8 cellular contexts compared by ENCODE assay signal in the genomic region with DNA sequence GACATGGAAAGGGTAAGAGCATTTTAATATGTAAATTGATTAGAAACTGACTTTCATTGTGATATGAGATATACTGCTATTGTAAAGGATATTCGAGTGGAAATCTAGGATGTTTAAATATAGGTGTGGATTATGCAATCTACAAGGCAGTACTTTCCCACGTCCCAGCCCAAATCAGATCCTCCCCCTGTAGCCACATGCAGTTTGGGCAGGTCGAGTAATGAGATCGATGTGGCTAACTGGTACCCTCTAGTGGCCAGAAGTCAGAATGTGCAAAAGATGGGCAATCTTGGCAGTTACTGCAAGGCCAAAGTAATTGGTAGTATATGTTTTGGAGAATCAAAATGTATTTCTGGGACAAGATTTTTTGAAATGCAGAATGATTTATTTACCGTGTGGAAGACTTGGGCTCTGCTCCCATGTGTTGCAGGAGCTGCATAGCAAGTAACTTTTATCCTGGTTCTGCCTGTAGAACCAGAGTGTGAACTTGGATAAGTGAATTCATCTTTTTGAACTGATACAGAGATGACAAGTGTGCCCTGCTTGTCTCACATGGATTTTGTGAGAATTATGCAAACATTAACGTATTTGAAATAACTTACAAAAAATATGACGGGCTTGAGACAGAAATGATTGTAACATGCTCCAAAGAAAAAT.
A peak's percentile ranks its signal among the peaks of the same experiment; 100 is the strongest.
DNase-seq lines count a peak whose midpoint lies in the region; ATAC-seq and TF ChIP-seq lines count a peak whose summit lies in the region.

No MANE protein-coding gene starts in this region.

- no peak overlapping the region for H3K27ac Mint-ChIP-seq in HFFc6
- H3K27ac Mint-ChIP-seq in activated CD4-positive, alpha-beta T cell treated with anti-CD3 and anti-CD28 coated beads, Interleukin-2, amount 10 ng/mL, durations not matched to agents 24 days and 14 days = no peak overlapping the region

- H3K4me3 ChIP-seq in epithelial cell of proximal tubule (ENCODE audit: low read depth, low read length) (no peak overlapping the region), mucosa of descending colon (no peak overlapping the region)

- no peaks in the 10 kb centered on the region for H3K4me1 ChIP-seq in mucosa of descending colon (ENCODE audit: low read depth)

- H3K36me3 ChIP-seq in mucosa of descending colon (ENCODE audit: low read depth) = no peaks in the 10 kb centered on the region

- H3K4me3 Mint-ChIP-seq in HFFc6 = no peak overlapping the region
- H3K4me3 Mint-ChIP-seq in activated CD4-positive, alpha-beta T cell treated with anti-CD3 and anti-CD28 coated beads, Interleukin-2, amount 10 ng/mL, durations not matched to agents 24 days and 14 days = no peak overlapping the region

- H3K36me3 Mint-ChIP-seq in HFFc6 (ENCODE audit: low read depth) = no peaks in the 10 kb centered on the region
- no peaks in the 10 kb centered on the region for H3K36me3 Mint-ChIP-seq in activated CD4-positive, alpha-beta T cell treated with anti-CD3 and anti-CD28 coated beads, Interleukin-2, amount 10 ng/mL, durations not matched to agents 24 days and 14 days (ENCODE audit: low read depth)

- H3K9me3 Mint-ChIP-seq in HFFc6 = no peaks in the 10 kb centered on the region
- H3K9me3 Mint-ChIP-seq in activated CD4-positive, alpha-beta T cell treated with anti-CD3 and anti-CD28 coated beads, Interleukin-2, amount 10 ng/mL, durations not matched to agents 24 days and 14 days = no peaks in the 10 kb centered on the region

- H3K4me1 Mint-ChIP-seq in HFFc6 (ENCODE audit: low read depth) = no peaks in the 10 kb centered on the region
- H3K4me1 Mint-ChIP-seq in activated CD4-positive, alpha-beta T cell treated with anti-CD3 and anti-CD28 coated beads, Interleukin-2, amount 10 ng/mL, durations not matched to agents 24 days and 14 days = no peaks in the 10 kb centered on the region

- H3K27ac ChIP-seq in substantia nigra (ENCODE audit: low read depth, low read length, poor library complexity, severe bottlenecking) = peak overlapping the region; percentile 63

- peaks cover 3% of the 10 kb centered on the region; the same call in 1 of the 2 replicates for H3K27me3 Mint-ChIP-seq in HFFc6 (ENCODE audit: insufficient read depth)
- H3K27me3 Mint-ChIP-seq in activated CD4-positive, alpha-beta T cell treated with anti-CD3 and anti-CD28 coated beads, Interleukin-2, amount 10 ng/mL, durations not matched to agents 24 days and 14 days = peaks cover 3% of the 10 kb centered on the region

- TF ChIP-seq CTCF in HFFc6 (IDR thresholded peaks at IDR 0.05) = peak; percentile 92
- TF ChIP-seq CTCF in epithelial cell of proximal tubule (conservative IDR thresholded peaks at IDR 0.05; ENCODE audit: low read depth, low read length) = peak; percentile 94
- TF ChIP-seq CTCF in mucosa of descending colon (IDR thresholded peaks at IDR 0.05) = peak; percentile 52

- intact Hi-C loops in activated CD4-positive, alpha-beta T cell treated with anti-CD3 and anti-CD28 coated beads, Interleukin-2, amount 10 ng/mL, durations not matched to agents 24 days and 14 days (cut with micrococcal nuclease) = loop anchor here (1.0 to 2.0 kb wide), 3 partner anchors 121 to 549 kb away; a partner anchor contains a TSS
- intact Hi-C loops in mucosa of descending colon (cut with DNase I, micrococcal nuclease) = loop anchor here in 1 of 2 donors (5.0 to 10.0 kb wide), 2 partner anchors 115 to 312 kb away; a partner anchor contains a TSS

- peak; percentile 56 for ATAC-seq in mucosa of descending colon

- no peaks in the 10 kb centered on the region for H3K9me3 ChIP-seq in mucosa of descending colon

- peak; percentile 26 for DNase-seq in NCI-H1436 (lab: John Stamatoyannopoulos, UW)
- DNase-seq in NCI-H1436 treated with DMSO at 0.1 percent for 48 hours (lab: John Stamatoyannopoulos, UW) = no peak
- DNase-seq in HFFc6 = peak; percentile 59
- peak; percentile 59 for DNase-seq in NCI-H2227 (lab: John Stamatoyannopoulos, UW; ENCODE audit: unreplicated experiment)
- DNase-seq in activated CD4-positive, alpha-beta T cell treated with anti-CD3 and anti-CD28 coated beads, Interleukin-2, amount 10 ng/mL, durations not matched to agents 24 days and 14 days = peak; percentile 85
- no peak for DNase-seq in epithelial cell of proximal tubule (ENCODE audit: low read depth)
- peak in 1 of 3 donors; percentile 59 for DNase-seq in mucosa of descending colon
- DNase-seq in substantia nigra (lab: John Stamatoyannopoulos, UW) = peak in 35 of 49 donors; percentile 15 to 76 (median 51)

Comparison
In these comparisons a context has a peak if more than half of its experiments do, and no peak if none do; other contexts are left out.
1. DNase-seq: peak in NCI-H1436 (single experiment), HFFc6 (single experiment), NCI-H2227 (single experiment), activated CD4-positive, alpha-beta T cell treated with anti-CD3 and anti-CD28 coated beads, Interleukin-2, amount 10 ng/mL, durations not matched to agents 24 days and 14 days (single experiment) and substantia nigra (35 of 49); none in NCI-H1436 treated with DMSO at 0.1 percent for 48 hours (single experiment) and epithelial cell of proximal tubule (single experiment).
2. Peak in every context shown above with its lines, with median percentiles within 50 percentile points of each other: CTCF ChIP-seq.